15 cellular contexts compared by ENCODE assay signal in the genomic region with DNA sequence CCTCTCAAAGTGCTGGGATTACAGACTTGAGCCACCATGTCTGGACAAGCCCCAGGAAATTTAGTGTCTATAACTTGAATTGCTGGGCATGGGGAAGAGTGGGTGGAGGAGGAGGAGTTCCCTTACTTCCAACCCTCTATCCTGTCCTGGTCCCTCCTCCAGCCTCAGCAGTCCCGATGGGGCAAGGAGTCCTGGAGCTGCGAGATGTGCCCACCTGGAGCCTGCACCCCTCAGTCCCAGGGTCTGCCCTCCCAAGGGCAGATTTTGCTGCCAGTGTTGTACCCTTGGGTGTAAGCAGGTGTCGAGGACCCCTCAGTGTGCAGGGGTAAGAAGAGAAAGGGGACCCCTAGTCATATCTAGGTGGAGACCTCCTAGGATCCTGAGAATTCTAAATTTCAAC. TPM values are rescaled to one million over a fixed set of nuclear protein-coding genes. Genes with fewer than 3 reads are reported as not detected.
A peak's percentile ranks its signal among the peaks of the same experiment; 100 is the strongest.
DNase-seq lines count a peak whose midpoint lies in the region; ATAC-seq and TF ChIP-seq lines count a peak whose summit lies in the region.
"Had no signal": no experiment of that assay in that cellular context is flagged by ENCODE, and none has a peak within 500 bp of the region (broad histone marks: within the 10 kb centered on the region; RNA-seq: fewer than 3 reads in every experiment).

No MANE protein-coding gene starts in this region.

- H3K9me3 Mint-ChIP-seq in activated CD8-positive, alpha-beta T cell treated with anti-CD3 and anti-CD28 coated beads, Interleukin-2, amount 10 ng/mL, durations not matched to agents 7 days and 5 days (ENCODE audit: insufficient read depth), result no peaks in the 10 kb centered on the region
- H3K9me3 Mint-ChIP-seq in activated CD8-positive, alpha-beta T cell treated with anti-CD3 and anti-CD28 coated beads for 36 hours, result no peaks in the 10 kb centered on the region
- H3K9me3 Mint-ChIP-seq in stimulated activated memory B cell treated with anti-CD40 and anti-IgM and Interleukin-4, amounts not matched to agents 10 μg/mL and 1 μg/mL and 100 μg/mL, for 72 hours, result no peaks in the 10 kb centered on the region

- no peak overlapping the region for H3K27ac Mint-ChIP-seq in activated CD8-positive, alpha-beta T cell treated with anti-CD3 and anti-CD28 coated beads, Interleukin-2, amount 10 ng/mL, durations not matched to agents 7 days and 5 days
- no peak overlapping the region for H3K27ac Mint-ChIP-seq in activated CD8-positive, alpha-beta T cell treated with anti-CD3 and anti-CD28 coated beads for 36 hours
- H3K27ac Mint-ChIP-seq in stimulated activated memory B cell treated with anti-CD40 and anti-IgM and Interleukin-4, amounts not matched to agents 10 μg/mL and 1 μg/mL and 100 μg/mL, for 72 hours, result peak overlapping the region; percentile 88

- no peak overlapping the region for H3K4me3 ChIP-seq in NT2/D1 (ENCODE audit: insufficient read length, low read depth)
- peak overlapping the region in 1 of 2 donors; percentile 59 for H3K4me3 ChIP-seq in left lung
- H3K4me3 ChIP-seq: A549 had no signal

- no peak for DNase-seq in activated CD8-positive, alpha-beta T cell treated with anti-CD3 and anti-CD28 coated beads, Interleukin-2, amount 10 ng/mL, durations not matched to agents 7 days and 5 days
- no peak for DNase-seq in activated CD8-positive, alpha-beta T cell treated with anti-CD3 and anti-CD28 coated beads for 36 hours
- DNase-seq in NT2/D1 (ENCODE audit: low read depth, low spot score) (no peak), left lung (no peak), NCI-H1092 treated with DMSO at 0.1 percent for 48 hours (lab: John Stamatoyannopoulos, UW) (no peak), MV-4-11 (lab: John Stamatoyannopoulos, UW) (no peak)
- DNase-seq: activated CD4-positive, alpha-beta T cell treated with anti-CD3 and anti-CD28 coated beads for 1 hour; Calu3; NCI-H1694; NCI-H510A treated with DMSO at 0.1 percent for 48 hours; Peyer's patch; stimulated activated CD4-positive, alpha-beta T cell treated with anti-CD3 and anti-CD28 coated beads, Interleukin-2, amount 100 ng/mL, for 24 hours had no signal

- H3K9ac ChIP-seq in NT2/D1 (ENCODE audit: insufficient read length, low read depth), result peak overlapping the region; percentile 21

- no peak for TF ChIP-seq CTCF in activated CD8-positive, alpha-beta T cell treated with anti-CD3 and anti-CD28 coated beads for 36 hours (IDR thresholded peaks at IDR 0.05)
- no peak for TF ChIP-seq CTCF in left lung (IDR thresholded peaks at IDR 0.05)

- H3K27me3 ChIP-seq in NT2/D1 (ENCODE audit: insufficient read depth, insufficient read length), result peaks cover 46% of the 10 kb centered on the region
- no peaks in the 10 kb centered on the region for H3K27me3 ChIP-seq in left lung
- H3K27me3 ChIP-seq: Peyer's patch had no signal

- peak overlapping the region; percentile 43 for H3K4me3 Mint-ChIP-seq in activated CD8-positive, alpha-beta T cell treated with anti-CD3 and anti-CD28 coated beads, Interleukin-2, amount 10 ng/mL, durations not matched to agents 7 days and 5 days
- no peak overlapping the region for H3K4me3 Mint-ChIP-seq in activated CD8-positive, alpha-beta T cell treated with anti-CD3 and anti-CD28 coated beads for 36 hours
- no peak overlapping the region for H3K4me3 Mint-ChIP-seq in stimulated activated memory B cell treated with anti-CD40 and anti-IgM and Interleukin-4, amounts not matched to agents 10 μg/mL and 1 μg/mL and 100 μg/mL, for 72 hours

- peaks cover 56% of the 10 kb centered on the region for H3K4me1 Mint-ChIP-seq in activated CD8-positive, alpha-beta T cell treated with anti-CD3 and anti-CD28 coated beads, Interleukin-2, amount 10 ng/mL, durations not matched to agents 7 days and 5 days (ENCODE audit: low read depth)
- H3K4me1 Mint-ChIP-seq in activated CD8-positive, alpha-beta T cell treated with anti-CD3 and anti-CD28 coated beads for 36 hours (ENCODE audit: low read depth), result peaks cover 41% of the 10 kb centered on the region
- H3K4me1 Mint-ChIP-seq in stimulated activated memory B cell treated with anti-CD40 and anti-IgM and Interleukin-4, amounts not matched to agents 10 μg/mL and 1 μg/mL and 100 μg/mL, for 72 hours, result peaks cover 55% of the 10 kb centered on the region

- peak overlapping the region; percentile 90 to 91 for H3K27ac ChIP-seq in left lung
- H3K27ac ChIP-seq: A549 had no signal

- H3K4me1 ChIP-seq in NT2/D1 (ENCODE audit: insufficient read depth, insufficient read length) (peaks cover 6% of the 10 kb centered on the region), left lung (peaks cover 27 to 89% of the 10 kb centered on the region in 2 donors)

- H3K27me3 Mint-ChIP-seq in activated CD8-positive, alpha-beta T cell treated with anti-CD3 and anti-CD28 coated beads, Interleukin-2, amount 10 ng/mL, durations not matched to agents 7 days and 5 days (ENCODE audit: low read depth), result no peaks in the 10 kb centered on the region
- H3K27me3 Mint-ChIP-seq in activated CD8-positive, alpha-beta T cell treated with anti-CD3 and anti-CD28 coated beads for 36 hours, result no peaks in the 10 kb centered on the region
- no peaks in the 10 kb centered on the region for H3K27me3 Mint-ChIP-seq in stimulated activated memory B cell treated with anti-CD40 and anti-IgM and Interleukin-4, amounts not matched to agents 10 μg/mL and 1 μg/mL and 100 μg/mL, for 72 hours

- H3K36me3 ChIP-seq in NT2/D1 (ENCODE audit: insufficient read depth, insufficient read length, low read length) (no peaks in the 10 kb centered on the region), left lung (peaks cover 0 to 25% of the 10 kb centered on the region in 2 donors)

- H3K36me3 Mint-ChIP-seq in activated CD8-positive, alpha-beta T cell treated with anti-CD3 and anti-CD28 coated beads, Interleukin-2, amount 10 ng/mL, durations not matched to agents 7 days and 5 days (ENCODE audit: low read depth), result peaks cover 35% of the 10 kb centered on the region
- peaks cover 23% of the 10 kb centered on the region for H3K36me3 Mint-ChIP-seq in activated CD8-positive, alpha-beta T cell treated with anti-CD3 and anti-CD28 coated beads for 36 hours (ENCODE audit: low read depth)
- H3K36me3 Mint-ChIP-seq in stimulated activated memory B cell treated with anti-CD40 and anti-IgM and Interleukin-4, amounts not matched to agents 10 μg/mL and 1 μg/mL and 100 μg/mL, for 72 hours, result peaks cover 38% of the 10 kb centered on the region

- POLR2A ChIA-PET in activated CD8-positive, alpha-beta T cell treated with anti-CD3 and anti-CD28 coated beads, Interleukin-2, amount 10 ng/mL, durations not matched to agents 7 days and 5 days (lab: Charles Lee), result interaction anchor here (3.3 kb wide), 1 partner anchor 15 kb away, joined by 26 read pairs; a partner anchor contains a TSS
- POLR2A ChIA-PET in activated CD8-positive, alpha-beta T cell treated with anti-CD3 and anti-CD28 coated beads for 36 hours (lab: Charles Lee), result interaction anchor here (0.8 to 1.8 kb wide), 3 partner anchors 12 to 161 kb away, joined by 3 to 7 read pairs (median 4); a partner anchor contains a TSS

- intact Hi-C loops in activated CD8-positive, alpha-beta T cell treated with anti-CD3 and anti-CD28 coated beads for 36 hours (cut with micrococcal nuclease), result no loop called here
- intact Hi-C loops in left lung (cut with DNase I), result no loop called here

- H3K9me3 ChIP-seq in NT2/D1 (ENCODE audit: insufficient read depth, low read length), result no peaks in the 10 kb centered on the region
- no peaks in the 10 kb centered on the region for H3K9me3 ChIP-seq in left lung
- H3K9me3 ChIP-seq: A549, Peyer's patch had no signal

- CTCF ChIA-PET in activated CD8-positive, alpha-beta T cell treated with anti-CD3 and anti-CD28 coated beads, Interleukin-2, amount 10 ng/mL, durations not matched to agents 7 days and 5 days (lab: Charles Lee), result no interaction called here
- CTCF ChIA-PET in activated CD8-positive, alpha-beta T cell treated with anti-CD3 and anti-CD28 coated beads for 36 hours (lab: Charles Lee), result no interaction called here

- no peak for ATAC-seq in activated CD8-positive, alpha-beta T cell treated with anti-CD3 and anti-CD28 coated beads, Interleukin-2, amount 10 ng/mL, durations not matched to agents 7 days and 5 days
- no peak for ATAC-seq in activated CD8-positive, alpha-beta T cell treated with anti-CD3 and anti-CD28 coated beads for 36 hours
- ATAC-seq in left lung, result no peak
- ATAC-seq in stimulated activated memory B cell treated with anti-CD40 and anti-IgM and Interleukin-4, amounts not matched to agents 10 μg/mL and 1 μg/mL and 100 μg/mL, for 72 hours, result no peak
- ATAC-seq in HG03460 (IDR thresholded peaks at IDR 0.05; ENCODE audit: unreplicated experiment), result no peak
- ATAC-seq: A549 had no signal

RNA-seq across cellular contexts. Expression of a gene that starts 2.8 kb away (rescaled TPM):
- total RNA-seq in activated CD8-positive, alpha-beta T cell treated with anti-CD3 and anti-CD28 coated beads, Interleukin-2, amount 10 ng/mL, durations not matched to agents 7 days and 5 days, result 100 to 1,000 TPM; 141 to 148 TPM
- 10 to 100 TPM; 84.5 to 91.1 TPM for total RNA-seq in activated CD8-positive, alpha-beta T cell treated with anti-CD3 and anti-CD28 coated beads for 36 hours
- 100 to 1,000 TPM; 176 to 250 TPM for total RNA-seq in left lung

RNA-seq across cellular contexts. Expression of a gene that starts 4.0 kb away (rescaled TPM):
- total RNA-seq in activated CD8-positive, alpha-beta T cell treated with anti-CD3 and anti-CD28 coated beads, Interleukin-2, amount 10 ng/mL, durations not matched to agents 7 days and 5 days, result 10 to 100 TPM; 72.0 to 74.4 TPM
- total RNA-seq in activated CD8-positive, alpha-beta T cell treated with anti-CD3 and anti-CD28 coated beads for 36 hours, result 10 to 100 TPM; 28.0 to 29.4 TPM
- total RNA-seq in left lung, result 10 to 100 TPM; 58.2 to 87.7 TPM

RNA-seq across cellular contexts. Expression of a gene that starts 15.3 kb away (rescaled TPM):
- total RNA-seq in activated CD8-positive, alpha-beta T cell treated with anti-CD3 and anti-CD28 coated beads, Interleukin-2, amount 10 ng/mL, durations not matched to agents 7 days and 5 days, result 100 to 1,000 TPM in 1 of 2 experiments, 10 to 100 TPM in 1; 91.0 to 104 TPM
- 100 to 1,000 TPM; 112 to 117 TPM for total RNA-seq in activated CD8-positive, alpha-beta T cell treated with anti-CD3 and anti-CD28 coated beads for 36 hours
- total RNA-seq in left lung, result 100 to 1,000 TPM; 101 to 107 TPM

RNA-seq across cellular contexts. Expression of a gene that starts 18.9 kb away (rescaled TPM):
- 10 to 100 TPM; 18.9 to 20.0 TPM for total RNA-seq in activated CD8-positive, alpha-beta T cell treated with anti-CD3 and anti-CD28 coated beads, Interleukin-2, amount 10 ng/mL, durations not matched to agents 7 days and 5 days
- total RNA-seq in activated CD8-positive, alpha-beta T cell treated with anti-CD3 and anti-CD28 coated beads for 36 hours, result 10 to 100 TPM; 14.6 to 16.7 TPM
- total RNA-seq in left lung, result 100 to 1,000 TPM in 1 of 2 donors, 10 to 100 TPM in 1; 71.8 to 126 TPM

RNA-seq across cellular contexts. Expression of a gene that starts 22.3 kb away (rescaled TPM):
- 1 to 10 TPM; 1.7 to 1.9 TPM for total RNA-seq in activated CD8-positive, alpha-beta T cell treated with anti-CD3 and anti-CD28 coated beads, Interleukin-2, amount 10 ng/mL, durations not matched to agents 7 days and 5 days
- 1 to 10 TPM; 1.0 to 1.2 TPM for total RNA-seq in activated CD8-positive, alpha-beta T cell treated with anti-CD3 and anti-CD28 coated beads for 36 hours
- total RNA-seq in left lung, result 10 to 100 TPM; 28.2 to 39.6 TPM
